ENCODE assay signal across 1 cellular context in the genomic region with DNA sequence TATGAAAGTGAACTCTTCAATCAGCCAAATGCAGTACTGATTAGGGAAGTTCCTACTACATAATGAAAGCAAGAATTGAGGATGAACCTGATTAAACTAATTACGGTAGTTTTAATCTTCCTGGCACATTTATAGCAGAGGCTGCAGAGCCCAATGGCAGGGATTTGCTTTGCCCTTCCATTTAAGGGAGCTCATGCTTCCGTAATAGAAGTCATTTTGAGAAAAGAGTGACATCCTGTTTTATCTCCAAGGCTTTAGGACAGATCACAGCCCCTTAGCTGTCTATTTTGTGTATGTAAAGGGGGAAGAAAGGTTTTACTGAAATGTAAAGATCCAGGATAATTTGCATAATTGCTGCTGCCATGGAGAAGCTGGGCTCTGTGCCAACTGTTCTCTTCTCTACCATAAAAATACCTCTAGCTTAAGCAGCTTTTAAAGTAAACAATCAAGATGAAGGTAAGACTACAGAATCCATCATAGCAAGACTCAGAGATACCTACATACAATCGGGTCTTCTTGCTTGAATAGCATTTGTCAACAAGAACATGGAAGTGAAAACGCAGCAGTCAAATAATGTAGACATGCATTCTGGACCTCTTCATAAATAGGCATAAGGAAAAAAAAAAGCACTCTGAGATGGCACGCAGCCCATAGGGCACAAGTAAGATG.
TF ChIP-seq lines count a peak whose summit lies in the region.

No MANE protein-coding gene starts in this region.

TF ChIP-seq in HEK293, 187 proteins besides CTCF, POLR2A, EP300 and RAD21 (continued from another document and continues in another):
- TF ChIP-seq, protein P1, sequence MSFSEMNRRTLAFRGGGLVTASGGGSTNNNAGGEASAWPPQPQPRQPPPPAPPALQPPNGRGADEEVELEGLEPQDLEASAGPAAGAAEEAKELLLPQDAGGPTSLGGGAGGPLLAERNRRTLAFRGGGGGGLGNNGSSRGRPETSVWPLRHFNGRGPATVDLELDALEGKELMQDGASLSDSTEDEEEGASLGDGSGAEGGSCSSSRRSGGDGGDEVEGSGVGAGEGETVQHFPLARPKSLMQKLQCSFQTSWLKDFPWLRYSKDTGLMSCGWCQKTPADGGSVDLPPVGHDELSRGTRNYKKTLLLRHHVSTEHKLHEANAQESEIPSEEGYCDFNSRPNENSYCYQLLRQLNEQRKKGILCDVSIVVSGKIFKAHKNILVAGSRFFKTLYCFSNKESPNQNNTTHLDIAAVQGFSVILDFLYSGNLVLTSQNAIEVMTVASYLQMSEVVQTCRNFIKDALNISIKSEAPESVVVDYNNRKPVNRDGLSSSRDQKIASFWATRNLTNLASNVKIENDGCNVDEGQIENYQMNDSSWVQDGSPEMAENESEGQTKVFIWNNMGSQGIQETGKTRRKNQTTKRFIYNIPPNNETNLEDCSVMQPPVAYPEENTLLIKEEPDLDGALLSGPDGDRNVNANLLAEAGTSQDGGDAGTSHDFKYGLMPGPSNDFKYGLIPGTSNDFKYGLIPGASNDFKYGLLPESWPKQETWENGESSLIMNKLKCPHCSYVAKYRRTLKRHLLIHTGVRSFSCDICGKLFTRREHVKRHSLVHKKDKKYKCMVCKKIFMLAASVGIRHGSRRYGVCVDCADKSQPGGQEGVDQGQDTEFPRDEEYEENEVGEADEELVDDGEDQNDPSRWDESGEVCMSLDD (tag by site-specific recombination; IDR thresholded peaks at IDR 0.05), result no peak
- TF ChIP-seq GLI2 (tag by site-specific recombination; IDR thresholded peaks at IDR 0.05; ENCODE audit: borderline replicate concordance, low read depth) (no peak), MEIS1 (CRISPR knock-in tag; IDR thresholded peaks at IDR 0.05; ENCODE audit: borderline replicate concordance) (no peak), ZFP3 (tag by site-specific recombination; IDR thresholded peaks at IDR 0.05; ENCODE audit: low read depth) (no peak), ZNF121 (tag by site-specific recombination; IDR thresholded peaks at IDR 0.05) (no peak), SETDB1 (IDR thresholded peaks at IDR 0.05; ENCODE audit: insufficient read length, low read length) (no peak), ZNF433 (tag by site-specific recombination; IDR thresholded peaks at IDR 0.05; ENCODE audit: low read depth) (no peak), ZNF530 (tag by site-specific recombination; IDR thresholded peaks at IDR 0.05; ENCODE audit: low read depth) (no peak), ZNF670 (tag by site-specific recombination; IDR thresholded peaks at IDR 0.05; ENCODE audit: low read depth) (no peak), ZNF624 (tag by site-specific recombination; IDR thresholded peaks at IDR 0.05) (no peak), RBAK (tag by site-specific recombination; IDR thresholded peaks at IDR 0.05) (no peak), ZNF473 (tag by site-specific recombination; IDR thresholded peaks at IDR 0.05) (no peak), ZNF132 (tag by site-specific recombination; IDR thresholded peaks at IDR 0.05; ENCODE audit: borderline replicate concordance) (no peak), ZNF514 (tag by site-specific recombination; IDR thresholded peaks at IDR 0.05) (no peak), EGR2 (tag by site-specific recombination; IDR thresholded peaks at IDR 0.05; ENCODE audit: low read depth) (no peak), ZNF292 (tag by site-specific recombination; IDR thresholded peaks at IDR 0.05; ENCODE audit: borderline replicate concordance, low read depth) (no peak), GLIS2 (tag by site-specific recombination; IDR thresholded peaks at IDR 0.05) (no peak), IKZF3 (tag by site-specific recombination; IDR thresholded peaks at IDR 0.05) (0 out of 2 replicates have a peak, but pooled peaks have one; percentile 20), ZNF274 (IDR thresholded peaks at IDR 0.05; ENCODE audit: low read length) (no peak), ZNF274 (tag by site-specific recombination; IDR thresholded peaks at IDR 0.05; ENCODE audit: borderline replicate concordance) (no peak), GFI1B (tag by site-specific recombination; IDR thresholded peaks at IDR 0.05) (no peak), ZNF23 (tag by site-specific recombination; IDR thresholded peaks at IDR 0.05; ENCODE audit: borderline replicate concordance) (no peak), ZNF354C (tag by site-specific recombination; IDR thresholded peaks at IDR 0.05; ENCODE audit: borderline replicate concordance, low read depth) (no peak), ZNF140 (tag by site-specific recombination; IDR thresholded peaks at IDR 0.05) (no peak), ZNF155 (tag by site-specific recombination; IDR thresholded peaks at IDR 0.05) (no peak), ZNF660 (tag by site-specific recombination; IDR thresholded peaks at IDR 0.05) (no peak; the same call in 1 of the 2 replicates), SALL2 (tag by site-specific recombination; IDR thresholded peaks at IDR 0.05; ENCODE audit: borderline replicate concordance) (no peak), PRDM1 (tag by site-specific recombination; IDR thresholded peaks at IDR 0.05) (no peak), ZNF658 (tag by site-specific recombination; IDR thresholded peaks at IDR 0.05) (no peak), ZNF529 (tag by site-specific recombination; IDR thresholded peaks at IDR 0.05; ENCODE audit: insufficient replicate concordance) (no peak), ZNF792 (tag by site-specific recombination; IDR thresholded peaks at IDR 0.05) (no peak), ZXDB (tag by site-specific recombination; IDR thresholded peaks at IDR 0.05) (no peak)
- TF ChIP-seq, protein P2, sequence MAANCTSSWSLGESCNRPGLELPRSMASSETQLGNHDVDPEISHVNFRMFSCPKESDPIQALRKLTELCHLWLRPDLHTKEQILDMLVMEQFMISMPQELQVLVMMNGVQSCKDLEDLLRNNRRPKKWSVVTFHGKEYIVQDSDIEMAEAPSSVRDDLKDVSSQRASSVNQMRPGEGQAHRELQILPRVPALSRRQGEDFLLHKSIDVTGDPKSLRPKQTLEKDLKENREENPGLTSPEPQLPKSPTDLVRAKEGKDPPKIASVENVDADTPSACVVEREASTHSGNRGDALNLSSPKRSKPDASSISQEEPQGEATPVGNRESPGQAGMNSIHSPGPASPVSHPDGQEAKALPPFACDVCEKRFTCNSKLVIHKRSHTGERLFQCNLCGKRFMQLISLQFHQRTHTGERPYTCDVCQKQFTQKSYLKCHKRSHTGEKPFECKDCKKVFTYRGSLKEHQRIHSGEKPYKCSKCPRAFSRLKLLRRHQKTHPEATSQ (tag by site-specific recombination; IDR thresholded peaks at IDR 0.05), result no peak
- TF ChIP-seq, protein P3, sequence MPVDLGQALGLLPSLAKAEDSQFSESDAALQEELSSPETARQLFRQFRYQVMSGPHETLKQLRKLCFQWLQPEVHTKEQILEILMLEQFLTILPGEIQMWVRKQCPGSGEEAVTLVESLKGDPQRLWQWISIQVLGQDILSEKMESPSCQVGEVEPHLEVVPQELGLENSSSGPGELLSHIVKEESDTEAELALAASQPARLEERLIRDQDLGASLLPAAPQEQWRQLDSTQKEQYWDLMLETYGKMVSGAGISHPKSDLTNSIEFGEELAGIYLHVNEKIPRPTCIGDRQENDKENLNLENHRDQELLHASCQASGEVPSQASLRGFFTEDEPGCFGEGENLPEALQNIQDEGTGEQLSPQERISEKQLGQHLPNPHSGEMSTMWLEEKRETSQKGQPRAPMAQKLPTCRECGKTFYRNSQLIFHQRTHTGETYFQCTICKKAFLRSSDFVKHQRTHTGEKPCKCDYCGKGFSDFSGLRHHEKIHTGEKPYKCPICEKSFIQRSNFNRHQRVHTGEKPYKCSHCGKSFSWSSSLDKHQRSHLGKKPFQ (tag by site-specific recombination; IDR thresholded peaks at IDR 0.05), result no peak
- TF ChIP-seq, protein P4, sequence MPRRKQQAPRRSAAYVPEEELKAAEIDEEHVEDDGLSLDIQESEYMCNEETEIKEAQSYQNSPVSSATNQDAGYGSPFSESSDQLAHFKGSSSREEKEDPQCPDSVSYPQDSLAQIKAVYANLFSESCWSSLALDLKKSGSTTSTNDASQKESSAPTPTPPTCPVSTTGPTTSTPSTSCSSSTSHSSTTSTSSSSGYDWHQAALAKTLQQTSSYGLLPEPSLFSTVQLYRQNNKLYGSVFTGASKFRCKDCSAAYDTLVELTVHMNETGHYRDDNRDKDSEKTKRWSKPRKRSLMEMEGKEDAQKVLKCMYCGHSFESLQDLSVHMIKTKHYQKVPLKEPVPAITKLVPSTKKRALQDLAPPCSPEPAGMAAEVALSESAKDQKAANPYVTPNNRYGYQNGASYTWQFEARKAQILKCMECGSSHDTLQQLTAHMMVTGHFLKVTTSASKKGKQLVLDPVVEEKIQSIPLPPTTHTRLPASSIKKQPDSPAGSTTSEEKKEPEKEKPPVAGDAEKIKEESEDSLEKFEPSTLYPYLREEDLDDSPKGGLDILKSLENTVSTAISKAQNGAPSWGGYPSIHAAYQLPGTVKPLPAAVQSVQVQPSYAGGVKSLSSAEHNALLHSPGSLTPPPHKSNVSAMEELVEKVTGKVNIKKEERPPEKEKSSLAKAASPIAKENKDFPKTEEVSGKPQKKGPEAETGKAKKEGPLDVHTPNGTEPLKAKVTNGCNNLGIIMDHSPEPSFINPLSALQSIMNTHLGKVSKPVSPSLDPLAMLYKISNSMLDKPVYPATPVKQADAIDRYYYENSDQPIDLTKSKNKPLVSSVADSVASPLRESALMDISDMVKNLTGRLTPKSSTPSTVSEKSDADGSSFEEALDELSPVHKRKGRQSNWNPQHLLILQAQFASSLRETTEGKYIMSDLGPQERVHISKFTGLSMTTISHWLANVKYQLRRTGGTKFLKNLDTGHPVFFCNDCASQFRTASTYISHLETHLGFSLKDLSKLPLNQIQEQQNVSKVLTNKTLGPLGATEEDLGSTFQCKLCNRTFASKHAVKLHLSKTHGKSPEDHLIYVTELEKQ (tag by site-specific recombination; IDR thresholded peaks at IDR 0.05; ENCODE audit: borderline replicate concordance), result no peak
- TF ChIP-seq, protein P5, sequence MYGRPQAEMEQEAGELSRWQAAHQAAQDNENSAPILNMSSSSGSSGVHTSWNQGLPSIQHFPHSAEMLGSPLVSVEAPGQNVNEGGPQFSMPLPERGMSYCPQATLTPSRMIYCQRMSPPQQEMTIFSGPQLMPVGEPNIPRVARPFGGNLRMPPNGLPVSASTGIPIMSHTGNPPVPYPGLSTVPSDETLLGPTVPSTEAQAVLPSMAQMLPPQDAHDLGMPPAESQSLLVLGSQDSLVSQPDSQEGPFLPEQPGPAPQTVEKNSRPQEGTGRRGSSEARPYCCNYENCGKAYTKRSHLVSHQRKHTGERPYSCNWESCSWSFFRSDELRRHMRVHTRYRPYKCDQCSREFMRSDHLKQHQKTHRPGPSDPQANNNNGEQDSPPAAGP (tag by site-specific recombination; IDR thresholded peaks at IDR 0.05), result no peak
- TF ChIP-seq, protein P6, sequence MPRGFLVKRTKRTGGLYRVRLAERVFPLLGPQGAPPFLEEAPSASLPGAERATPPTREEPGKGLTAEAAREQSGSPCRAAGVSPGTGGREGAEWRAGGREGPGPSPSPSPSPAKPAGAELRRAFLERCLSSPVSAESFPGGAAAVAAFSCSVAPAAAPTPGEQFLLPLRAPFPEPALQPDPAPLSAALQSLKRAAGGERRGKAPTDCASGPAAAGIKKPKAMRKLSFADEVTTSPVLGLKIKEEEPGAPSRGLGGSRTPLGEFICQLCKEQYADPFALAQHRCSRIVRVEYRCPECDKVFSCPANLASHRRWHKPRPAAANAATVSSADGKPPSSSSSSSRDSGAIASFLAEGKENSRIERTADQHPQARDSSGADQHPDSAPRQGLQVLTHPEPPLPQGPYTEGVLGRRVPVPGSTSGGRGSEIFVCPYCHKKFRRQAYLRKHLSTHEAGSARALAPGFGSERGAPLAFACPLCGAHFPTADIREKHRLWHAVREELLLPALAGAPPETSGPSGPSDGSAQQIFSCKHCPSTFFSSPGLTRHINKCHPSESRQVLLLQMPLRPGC (tag by site-specific recombination; IDR thresholded peaks at IDR 0.05), result no peak; the same call in 1 of the 2 replicates
- TF ChIP-seq, protein P7, sequence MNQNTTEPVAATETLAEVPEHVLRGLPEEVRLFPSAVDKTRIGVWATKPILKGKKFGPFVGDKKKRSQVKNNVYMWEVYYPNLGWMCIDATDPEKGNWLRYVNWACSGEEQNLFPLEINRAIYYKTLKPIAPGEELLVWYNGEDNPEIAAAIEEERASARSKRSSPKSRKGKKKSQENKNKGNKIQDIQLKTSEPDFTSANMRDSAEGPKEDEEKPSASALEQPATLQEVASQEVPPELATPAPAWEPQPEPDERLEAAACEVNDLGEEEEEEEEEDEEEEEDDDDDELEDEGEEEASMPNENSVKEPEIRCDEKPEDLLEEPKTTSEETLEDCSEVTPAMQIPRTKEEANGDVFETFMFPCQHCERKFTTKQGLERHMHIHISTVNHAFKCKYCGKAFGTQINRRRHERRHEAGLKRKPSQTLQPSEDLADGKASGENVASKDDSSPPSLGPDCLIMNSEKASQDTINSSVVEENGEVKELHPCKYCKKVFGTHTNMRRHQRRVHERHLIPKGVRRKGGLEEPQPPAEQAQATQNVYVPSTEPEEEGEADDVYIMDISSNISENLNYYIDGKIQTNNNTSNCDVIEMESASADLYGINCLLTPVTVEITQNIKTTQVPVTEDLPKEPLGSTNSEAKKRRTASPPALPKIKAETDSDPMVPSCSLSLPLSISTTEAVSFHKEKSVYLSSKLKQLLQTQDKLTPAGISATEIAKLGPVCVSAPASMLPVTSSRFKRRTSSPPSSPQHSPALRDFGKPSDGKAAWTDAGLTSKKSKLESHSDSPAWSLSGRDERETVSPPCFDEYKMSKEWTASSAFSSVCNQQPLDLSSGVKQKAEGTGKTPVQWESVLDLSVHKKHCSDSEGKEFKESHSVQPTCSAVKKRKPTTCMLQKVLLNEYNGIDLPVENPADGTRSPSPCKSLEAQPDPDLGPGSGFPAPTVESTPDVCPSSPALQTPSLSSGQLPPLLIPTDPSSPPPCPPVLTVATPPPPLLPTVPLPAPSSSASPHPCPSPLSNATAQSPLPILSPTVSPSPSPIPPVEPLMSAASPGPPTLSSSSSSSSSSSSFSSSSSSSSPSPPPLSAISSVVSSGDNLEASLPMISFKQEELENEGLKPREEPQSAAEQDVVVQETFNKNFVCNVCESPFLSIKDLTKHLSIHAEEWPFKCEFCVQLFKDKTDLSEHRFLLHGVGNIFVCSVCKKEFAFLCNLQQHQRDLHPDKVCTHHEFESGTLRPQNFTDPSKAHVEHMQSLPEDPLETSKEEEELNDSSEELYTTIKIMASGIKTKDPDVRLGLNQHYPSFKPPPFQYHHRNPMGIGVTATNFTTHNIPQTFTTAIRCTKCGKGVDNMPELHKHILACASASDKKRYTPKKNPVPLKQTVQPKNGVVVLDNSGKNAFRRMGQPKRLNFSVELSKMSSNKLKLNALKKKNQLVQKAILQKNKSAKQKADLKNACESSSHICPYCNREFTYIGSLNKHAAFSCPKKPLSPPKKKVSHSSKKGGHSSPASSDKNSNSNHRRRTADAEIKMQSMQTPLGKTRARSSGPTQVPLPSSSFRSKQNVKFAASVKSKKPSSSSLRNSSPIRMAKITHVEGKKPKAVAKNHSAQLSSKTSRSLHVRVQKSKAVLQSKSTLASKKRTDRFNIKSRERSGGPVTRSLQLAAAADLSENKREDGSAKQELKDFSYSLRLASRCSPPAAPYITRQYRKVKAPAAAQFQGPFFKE (tag by site-specific recombination; IDR thresholded peaks at IDR 0.05; ENCODE audit: borderline replicate concordance), result no peak
- TF ChIP-seq, protein P8, sequence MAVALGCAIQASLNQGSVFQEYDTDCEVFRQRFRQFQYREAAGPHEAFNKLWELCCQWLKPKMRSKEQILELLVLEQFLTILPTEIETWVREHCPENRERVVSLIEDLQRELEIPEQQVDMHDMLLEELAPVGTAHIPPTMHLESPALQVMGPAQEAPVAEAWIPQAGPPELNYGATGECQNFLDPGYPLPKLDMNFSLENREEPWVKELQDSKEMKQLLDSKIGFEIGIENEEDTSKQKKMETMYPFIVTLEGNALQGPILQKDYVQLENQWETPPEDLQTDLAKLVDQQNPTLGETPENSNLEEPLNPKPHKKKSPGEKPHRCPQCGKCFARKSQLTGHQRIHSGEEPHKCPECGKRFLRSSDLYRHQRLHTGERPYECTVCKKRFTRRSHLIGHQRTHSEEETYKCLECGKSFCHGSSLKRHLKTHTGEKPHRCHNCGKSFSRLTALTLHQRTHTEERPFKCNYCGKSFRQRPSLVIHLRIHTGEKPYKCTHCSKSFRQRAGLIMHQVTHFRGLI (tag by site-specific recombination; IDR thresholded peaks at IDR 0.05), result peak; percentile 18; the same call in 1 of the 2 replicates
